Comparison of ENCODE assay signal across 8 cellular contexts in the genomic region with DNA sequence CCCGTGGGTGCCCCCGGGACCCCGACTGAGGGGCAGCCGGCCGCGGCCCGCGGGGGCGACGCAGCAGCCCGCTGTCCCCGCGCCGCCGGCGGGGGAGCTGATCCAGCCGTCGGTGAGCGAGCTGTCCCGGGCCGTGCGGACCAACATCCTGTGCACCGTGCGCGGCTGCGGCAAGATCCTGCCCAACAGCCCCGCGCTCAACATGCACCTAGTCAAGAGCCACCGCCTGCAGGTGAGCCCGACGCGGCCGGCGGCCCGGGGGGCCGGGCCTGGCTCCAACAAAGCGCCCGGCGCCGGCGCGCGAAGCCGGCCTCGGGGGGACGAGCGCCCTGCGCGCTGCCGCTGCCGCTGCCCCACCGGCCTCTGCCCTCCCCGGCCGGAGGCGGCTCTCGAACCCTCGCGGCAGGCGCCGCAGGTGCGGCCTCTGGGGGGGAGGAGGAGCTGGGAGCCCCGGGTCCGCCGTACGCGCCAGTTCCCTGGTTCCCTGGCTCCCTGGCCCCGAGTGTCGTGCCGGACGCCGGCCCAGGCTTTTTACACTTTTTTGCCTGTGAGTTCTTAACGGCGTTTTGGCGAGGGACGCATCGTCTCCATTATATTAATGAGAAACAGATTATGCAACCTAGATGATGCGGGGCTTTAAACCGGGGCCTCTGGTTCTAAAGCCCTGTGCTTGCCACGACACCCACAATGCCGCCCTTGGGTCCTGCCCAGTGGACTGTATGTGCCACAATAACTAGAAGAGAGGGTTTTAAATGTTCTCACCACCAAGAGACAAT. TPM values are rescaled to one million over a fixed set of nuclear protein-coding genes. Genes with fewer than 3 reads are reported as not detected.
A peak's percentile ranks its signal among the peaks of the same experiment; 100 is the strongest.
DNase-seq lines count a peak whose midpoint lies in the region; ATAC-seq and TF ChIP-seq lines count a peak whose summit lies in the region.

No MANE protein-coding gene starts in this region.

- peaks cover 0 to 9% of the 10 kb centered on the region in 2 donors for H3K4me1 ChIP-seq in ascending aorta
- H3K4me1 ChIP-seq in iPS DF 6.9 (ENCODE audit: control insufficient read depth, insufficient read depth, low read length), result peaks cover 1% of the 10 kb centered on the region; the same call in 1 of the 2 replicates

- CTCF ChIA-PET in RWPE1 (lab: Yijun Ruan, JAX), result interaction anchor here (0.5 to 1.2 kb wide), 9 partner anchors 17 to 972 kb away, joined by 3 to 5 read pairs (median 4); a partner anchor contains a TSS

- WGBS in iPS DF 6.9 (ENCODE audit: insufficient coverage, insufficient read length), result no CpG with 5 or more reads among the region's 80 CpGs

- peak; percentile 51 for ATAC-seq in HG03025 (IDR thresholded peaks at IDR 0.05; ENCODE audit: low FRiP score, unreplicated experiment)

- peak overlapping the region; percentile 67 for H3K27ac ChIP-seq in RWPE1
- peak overlapping the region in 1 of 2 donors; percentile 52 for H3K27ac ChIP-seq in ascending aorta
- no peak overlapping the region for H3K27ac ChIP-seq in iPS DF 6.9 (ENCODE audit: low read length)

- peak; percentile 18 for DNase-seq in activated T-cell treated with anti-CD3 and anti-CD28 coated beads for 4 hours
- no peak for DNase-seq in activated T-cell treated with anti-CD3 and anti-CD28 coated beads, Interleukin-2, amount 50 U/mL, for 1 hour
- peak; percentile 30 for DNase-seq in RWPE1 (ENCODE audit: low spot score)
- DNase-seq in ascending aorta (ENCODE audit: low spot score in 2 of 2), result peak in 1 of 2 donors; percentile 69
- DNase-seq in iPS DF 6.9 (ENCODE audit: low read depth, low spot score), result no peak
- DNase-seq in skeletal muscle cell (ENCODE audit: low read depth), result no peak
- no peak for DNase-seq in NCI-H128 (lab: John Stamatoyannopoulos, UW; ENCODE audit: unreplicated experiment)

- POLR2A ChIA-PET in RWPE1 (lab: Yijun Ruan, JAX; ENCODE audit: low non-redundant PET), result no interaction called here

- H3K4me3 ChIP-seq in ascending aorta, result peak overlapping the region; percentile 90 to 93
- peak overlapping the region; percentile 88 for H3K4me3 ChIP-seq in iPS DF 6.9 (ENCODE audit: low read length)
- peak overlapping the region; percentile 76 for H3K4me3 ChIP-seq in skeletal muscle cell (ENCODE audit: low read depth, low read length)

- intact Hi-C loops in ascending aorta (cut with DNase I), result loop anchor here (1.0 to 5.0 kb wide), 4 partner anchors 30 to 701 kb away; a partner anchor contains a TSS

- no peak for TF ChIP-seq CTCF in RWPE1 (conservative IDR thresholded peaks at IDR 0.05; ENCODE audit: low read depth)
- TF ChIP-seq CTCF in ascending aorta (IDR thresholded peaks at IDR 0.05), result no peak

- H3K9me3 ChIP-seq in ascending aorta (no peaks in the 10 kb centered on the region), iPS DF 6.9 (ENCODE audit: control insufficient read depth, insufficient read depth, low read length) (peaks cover 2% of the 10 kb centered on the region; the same call in 1 of the 2 replicates)

- H3K27me3 ChIP-seq in ascending aorta (no peaks in the 10 kb centered on the region), iPS DF 6.9 (ENCODE audit: control insufficient read depth, insufficient read depth, low read length) (no peaks in the 10 kb centered on the region)

- peaks cover 0 to 11% of the 10 kb centered on the region in 2 donors for H3K36me3 ChIP-seq in ascending aorta
- 0 out of 2 replicates have a peak, but pooled peaks cover 2% of the 10 kb centered on the region for H3K36me3 ChIP-seq in iPS DF 6.9 (ENCODE audit: control insufficient read depth, insufficient read depth, low read length)

RNA-seq across cellular contexts. Expression of a gene that starts 0.5 kb away (rescaled TPM):
- 11.9 TPM for total RNA-seq in ascending aorta

RNA-seq across cellular contexts. Expression of a gene that starts 29.1 kb away (rescaled TPM):
- total RNA-seq in ascending aorta, result not detected

RNA-seq across cellular contexts. Expression of a gene that starts 29.5 kb away (rescaled TPM):
- 4.0 TPM for total RNA-seq in ascending aorta

RNA-seq across cellular contexts. Expression of a gene that starts 40.9 kb away (rescaled TPM):
- total RNA-seq in ascending aorta, result not detected

Comparison
In these comparisons a context has a peak if more than half of its experiments do, and no peak if none do; other contexts are left out.
1. DNase-seq: peak in activated T-cell treated with anti-CD3 and anti-CD28 coated beads for 4 hours (single experiment) and RWPE1 (single experiment); none in activated T-cell treated with anti-CD3 and anti-CD28 coated beads, Interleukin-2, amount 50 U/mL, for 1 hour (single experiment), iPS DF 6.9 (single experiment), skeletal muscle cell (single experiment) and NCI-H128 (single experiment).
2. Peak in every context shown above with its lines, with median percentiles within 50 percentile points of each other: H3K4me3 ChIP-seq.